Comparison of ENCODE assay signal across 1 cellular context in genomic region chr11:68099474-68100405, GRCh38.
A peak's percentile ranks its signal among the peaks of the same experiment; 100 is the strongest.
TF ChIP-seq lines count a peak whose summit lies in the region.

No MANE protein-coding gene starts in this region.

TF ChIP-seq in HepG2, 621 proteins besides CTCF, POLR2A, EP300 and RAD21 (continued from another document and continues in another):
- TF ChIP-seq PRDM10 (CRISPR knock-in tag; IDR thresholded peaks at IDR 0.05; ENCODE audit: low read depth): peak; percentile 69
- TF ChIP-seq SOX13 (IDR thresholded peaks at IDR 0.05): 0 out of 2 replicates have a peak, but pooled peaks have one; percentile 60
- TF ChIP-seq SOX13 (CRISPR knock-in tag; conservative IDR thresholded peaks at IDR 0.05 in 1 of 2, IDR thresholded peaks at IDR 0.05 in 1 of 2): peak in 1 of 2 experiments; percentile 93; a peak in 2 of 4 replicates
- TF ChIP-seq FOXK1 (CRISPR knock-in tag; IDR thresholded peaks at IDR 0.05; ENCODE audit: borderline replicate concordance, low read depth): peak; percentile 84
- no peak for TF ChIP-seq GMEB2 (CRISPR knock-in tag; IDR thresholded peaks at IDR 0.05; ENCODE audit: low read depth)
- TF ChIP-seq ZNF878 (CRISPR knock-in tag; IDR thresholded peaks at IDR 0.05): no peak
- TF ChIP-seq ZNF850 (CRISPR knock-in tag; conservative IDR thresholded peaks at IDR 0.05): no peak
- no peak for TF ChIP-seq TRAFD1 (CRISPR knock-in tag; IDR thresholded peaks at IDR 0.05; ENCODE audit: borderline replicate concordance)
- TF ChIP-seq MLX (CRISPR knock-in tag; IDR thresholded peaks at IDR 0.05): peak; percentile 72; the same call in 1 of the 2 replicates
- peak; percentile 59; the same call in 1 of the 2 replicates for TF ChIP-seq ZNF772 (CRISPR knock-in tag; IDR thresholded peaks at IDR 0.05)
- peak; percentile 61; the same call in 1 of the 2 replicates for TF ChIP-seq ELF4 (CRISPR knock-in tag; IDR thresholded peaks at IDR 0.05; ENCODE audit: borderline replicate concordance)
- peak; percentile 39; the same call in 1 of the 2 replicates for TF ChIP-seq POGZ (CRISPR knock-in tag; IDR thresholded peaks at IDR 0.05)
- TF ChIP-seq SMAD1 (CRISPR knock-in tag; IDR thresholded peaks at IDR 0.05; ENCODE audit: borderline replicate concordance, low read depth): no peak
- TF ChIP-seq ATF4 (CRISPR knock-in tag; IDR thresholded peaks at IDR 0.05): peak in 1 of 2 experiments; percentile 53; a peak in 1 of 4 replicates
- peak; percentile 13; the same call in 1 of the 2 replicates for TF ChIP-seq ATF3 (CRISPR knock-in tag; IDR thresholded peaks at IDR 0.05)
- no peak for TF ChIP-seq HOXA9 (CRISPR knock-in tag; IDR thresholded peaks at IDR 0.05; ENCODE audit: borderline replicate concordance)
- TF ChIP-seq ZBTB39 (CRISPR knock-in tag; IDR thresholded peaks at IDR 0.05): peak; percentile 94; the same call in 1 of the 2 replicates
- no peak for TF ChIP-seq ZNF18 (CRISPR knock-in tag; IDR thresholded peaks at IDR 0.05; ENCODE audit: insufficient replicate concordance)
- no peak for TF ChIP-seq IRF1 (CRISPR knock-in tag; IDR thresholded peaks at IDR 0.05; ENCODE audit: low read depth)
- no peak for TF ChIP-seq SOX6 (IDR thresholded peaks at IDR 0.05)
- peak; percentile 93 for TF ChIP-seq SOX6 (CRISPR knock-in tag; IDR thresholded peaks at IDR 0.05)
- TF ChIP-seq TRIM22 (IDR thresholded peaks at IDR 0.05): no peak
- TF ChIP-seq ZNF704 (CRISPR knock-in tag; IDR thresholded peaks at IDR 0.05; ENCODE audit: borderline replicate concordance): no peak
- TF ChIP-seq RFX1 (IDR thresholded peaks at IDR 0.05): peak; percentile 67
- no peak for TF ChIP-seq RAD51 (IDR thresholded peaks at IDR 0.05; ENCODE audit: borderline replicate concordance)
- TF ChIP-seq NBN (conservative IDR thresholded peaks at IDR 0.05): no peak
- no peak for TF ChIP-seq MLLT10 (CRISPR knock-in tag; IDR thresholded peaks at IDR 0.05)
- peak; percentile 90 for TF ChIP-seq FOXO1 (CRISPR knock-in tag; IDR thresholded peaks at IDR 0.05)
- TF ChIP-seq MYNN (CRISPR knock-in tag; IDR thresholded peaks at IDR 0.05; ENCODE audit: low read depth): peak; percentile 97; the same call in 1 of the 2 replicates
- no peak; the same call in 1 of the 2 replicates for TF ChIP-seq SPEN (CRISPR knock-in tag; IDR thresholded peaks at IDR 0.05; ENCODE audit: low read depth)
- TF ChIP-seq ERF (CRISPR knock-in tag; IDR thresholded peaks at IDR 0.05): peak; percentile 83; the same call in 1 of the 2 replicates
- 0 out of 2 replicates have a peak, but pooled peaks have one; percentile 49 for TF ChIP-seq ZNF766 (CRISPR knock-in tag; IDR thresholded peaks at IDR 0.05; ENCODE audit: borderline replicate concordance)
- TF ChIP-seq ZNF484 (CRISPR knock-in tag; IDR thresholded peaks at IDR 0.05; ENCODE audit: borderline replicate concordance, low read depth): no peak
- peak; percentile 37; the same call in 1 of the 2 replicates for TF ChIP-seq MIXL1 (CRISPR knock-in tag; IDR thresholded peaks at IDR 0.05)
- TF ChIP-seq ZNF343 (CRISPR knock-in tag; IDR thresholded peaks at IDR 0.05): no peak
- TF ChIP-seq XRCC5 (optimal IDR thresholded peaks at IDR 0.05; ENCODE audit: low read length): peak; percentile 82
- no peak for TF ChIP-seq ZNF720 (CRISPR knock-in tag; IDR thresholded peaks at IDR 0.05)
- no peak; the same call in 1 of the 2 replicates for TF ChIP-seq ZNF615 (CRISPR knock-in tag; IDR thresholded peaks at IDR 0.05; ENCODE audit: borderline replicate concordance)
- TF ChIP-seq KAT8 (CRISPR knock-in tag; IDR thresholded peaks at IDR 0.05): peak; percentile 44; the same call in 1 of the 2 replicates
- TF ChIP-seq SIX4 (CRISPR knock-in tag; IDR thresholded peaks at IDR 0.05): peak; percentile 75
- TF ChIP-seq ZNF672 (CRISPR knock-in tag; IDR thresholded peaks at IDR 0.05): no peak
- TF ChIP-seq NFIB (CRISPR knock-in tag; IDR thresholded peaks at IDR 0.05; ENCODE audit: borderline replicate concordance): no peak
